ENCODE assay signal across 8 cellular contexts in the genomic region with DNA sequence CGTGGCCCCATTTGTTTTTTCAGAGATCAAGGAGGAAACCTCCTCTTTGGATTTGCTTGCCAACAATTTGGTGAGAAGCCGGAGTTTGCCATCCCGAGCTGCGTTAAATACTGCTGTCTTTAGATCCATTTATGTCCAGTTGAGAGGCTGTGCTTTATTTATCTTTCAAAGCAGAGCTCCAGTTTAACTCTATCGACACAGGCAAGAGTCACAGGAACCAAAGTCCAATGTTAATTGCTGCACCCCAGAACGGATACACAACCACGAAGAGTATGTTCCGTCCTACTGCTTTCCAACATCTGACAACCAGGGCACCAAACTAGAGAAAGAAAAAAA. TPM values are rescaled to one million over a fixed set of nuclear protein-coding genes. Genes with fewer than 3 reads are reported as not detected.
DNase-seq lines count a peak whose midpoint lies in the region; ATAC-seq and TF ChIP-seq lines count a peak whose summit lies in the region.

No MANE protein-coding gene starts in this region.

- H4K20me1 ChIP-seq in neural progenitor cell (ENCODE audit: low read depth): peaks cover 53% of the 10 kb centered on the region

- intact Hi-C loops in Caco-2 (cut with micrococcal nuclease; ENCODE audit: unreplicated experiment): loop anchor here (5.0 kb wide), 3 partner anchors 126 to 299 kb away; a partner anchor contains a TSS

- peaks cover 7% of the 10 kb centered on the region for H3K4me1 Mint-ChIP-seq in Caco-2 (ENCODE audit: low read depth, unreplicated experiment)
- peaks cover 34% of the 10 kb centered on the region for H3K4me1 Mint-ChIP-seq in neural progenitor cell

- POLR2A ChIA-PET in Caco-2 (lab: Charles Lee): interaction anchor here (0.8 kb wide), 1 partner anchor 263 kb away, joined by 3 read pairs; no protein-coding TSS in a partner anchor

- H3K4me1 ChIP-seq in Caco-2 (peaks cover 24% of the 10 kb centered on the region), NT2/D1 (ENCODE audit: insufficient read depth, insufficient read length) (no peaks in the 10 kb centered on the region), endocrine pancreas (ENCODE audit: control insufficient read depth, insufficient read depth, low read length) (peaks cover 18% of the 10 kb centered on the region), neural progenitor cell (peaks cover 33% of the 10 kb centered on the region)

- peak overlapping the region; percentile 97 for H3K27ac ChIP-seq in neural progenitor cell

- H3K27me3 Mint-ChIP-seq in Caco-2 (ENCODE audit: insufficient read depth, unreplicated experiment) (no peaks in the 10 kb centered on the region), neural progenitor cell (ENCODE audit: insufficient read depth, low read depth) (peaks cover 5% of the 10 kb centered on the region)

- no peak overlapping the region for H2AFZ ChIP-seq in neural progenitor cell (replicated peaks)

- CTCF ChIA-PET in Caco-2 (lab: Charles Lee): interaction anchor here (1.0 to 1.8 kb wide), 2 partner anchors 18 to 31 kb away, joined by 3 to 14 read pairs; no protein-coding TSS in a partner anchor

- H3K9ac ChIP-seq in NT2/D1 (ENCODE audit: insufficient read length, low read depth): peak overlapping the region; percentile 79
- H3K9ac ChIP-seq in endocrine pancreas (ENCODE audit: control insufficient read depth, insufficient read depth, low read length): peak overlapping the region; percentile 86
- H3K9ac ChIP-seq in neural progenitor cell: peak overlapping the region; percentile 93

- TF ChIP-seq CTCF in Caco-2 (IDR thresholded peaks at IDR 0.05; ENCODE audit: insufficient read depth in 1 of 2, low read depth in 1 of 2, low read length in 1 of 2, severe bottlenecking in 1 of 2, unreplicated experiment in 1 of 2) (no peak), neural progenitor cell (IDR thresholded peaks at IDR 0.05) (no peak)

- peaks cover 10% of the 10 kb centered on the region for H3K9me3 ChIP-seq in Caco-2
- peaks cover 9% of the 10 kb centered on the region for H3K9me3 ChIP-seq in NT2/D1 (ENCODE audit: insufficient read depth, low read length)
- no peaks in the 10 kb centered on the region for H3K9me3 ChIP-seq in endocrine pancreas (ENCODE audit: control insufficient read depth, low read length)
- H3K9me3 ChIP-seq in neural progenitor cell (ENCODE audit: low read depth): no peaks in the 10 kb centered on the region

- peak overlapping the region; percentile 96 for H3K4me2 ChIP-seq in neural progenitor cell

- peaks cover 21% of the 10 kb centered on the region for H3F3A ChIP-seq in neural progenitor cell (ENCODE audit: low read depth)

- H3K4me3 ChIP-seq in Caco-2 (ENCODE audit: low read depth, low read length): peak overlapping the region; percentile 96
- H3K4me3 ChIP-seq in NT2/D1 (ENCODE audit: insufficient read length, low read depth): peak overlapping the region; percentile 65
- H3K4me3 ChIP-seq in endocrine pancreas (ENCODE audit: control insufficient read depth, insufficient read depth, low read length): peak overlapping the region; percentile 99
- peak overlapping the region; percentile 71 for H3K4me3 ChIP-seq in neural progenitor cell

- BruUV-seq in Caco-2 (replicated peaks; lab: Mats Ljungman, UMichigan): TSS peak; percentile 31

- no peaks in the 10 kb centered on the region; the same call in 1 of the 2 replicates for H3K36me3 ChIP-seq in Caco-2 (ENCODE audit: control insufficient read depth, insufficient read depth, low read length)
- peaks cover 43% of the 10 kb centered on the region for H3K36me3 ChIP-seq in NT2/D1 (ENCODE audit: insufficient read depth, insufficient read length, low read length)
- H3K36me3 ChIP-seq in endocrine pancreas (ENCODE audit: control insufficient read depth, insufficient read depth, low read length): no peaks in the 10 kb centered on the region
- H3K36me3 ChIP-seq in neural progenitor cell: peaks cover 6% of the 10 kb centered on the region

- no peaks in the 10 kb centered on the region for H3K27me3 ChIP-seq in Caco-2 (replicated peaks; ENCODE audit: control insufficient read depth, insufficient read depth, low read length)
- H3K27me3 ChIP-seq in NT2/D1 (ENCODE audit: insufficient read depth, insufficient read length): no peaks in the 10 kb centered on the region
- no peaks in the 10 kb centered on the region for H3K27me3 ChIP-seq in endocrine pancreas (ENCODE audit: control insufficient read depth, insufficient read depth, low read length)
- H3K27me3 ChIP-seq in neural progenitor cell: no peaks in the 10 kb centered on the region

- H3K9me3 Mint-ChIP-seq in Caco-2 (ENCODE audit: unreplicated experiment): no peaks in the 10 kb centered on the region
- H3K9me3 Mint-ChIP-seq in neural progenitor cell: peaks cover 8% of the 10 kb centered on the region

- H3K79me2 ChIP-seq in neural progenitor cell (ENCODE audit: low read depth): peaks cover 60% of the 10 kb centered on the region

- DNase-seq in Caco-2: peak in 1 of 2 experiments; percentile 3
- no peak for DNase-seq in NT2/D1 (ENCODE audit: low read depth, low spot score)
- DNase-seq in neural progenitor cell (ENCODE audit: low spot score): peak; percentile 10
- no peak for DNase-seq in activated effector memory CD4-positive, alpha-beta T cell treated with anti-CD3 and anti-CD28 coated beads, Interleukin-2, amount 50 U/mL, for 16 hours

- H3K27ac Mint-ChIP-seq in Caco-2 (ENCODE audit: unreplicated experiment): peak overlapping the region; percentile 93
- H3K27ac Mint-ChIP-seq in neural progenitor cell: peak overlapping the region; percentile 98

- H3K4me3 Mint-ChIP-seq in Caco-2 (ENCODE audit: unreplicated experiment): peak overlapping the region; percentile 80
- H3K4me3 Mint-ChIP-seq in neural progenitor cell: peak overlapping the region; percentile 99

- ATAC-seq in GM18511 (IDR thresholded peaks at IDR 0.05; ENCODE audit: unreplicated experiment): no peak
- ATAC-seq in GM19455 (IDR thresholded peaks at IDR 0.05; ENCODE audit: unreplicated experiment): no peak
- ATAC-seq in GM21737 (IDR thresholded peaks at IDR 0.05; ENCODE audit: unreplicated experiment): no peak

- H3K36me3 Mint-ChIP-seq in Caco-2 (ENCODE audit: insufficient read depth, unreplicated experiment): peaks cover 66% of the 10 kb centered on the region
- peaks cover 34% of the 10 kb centered on the region for H3K36me3 Mint-ChIP-seq in neural progenitor cell

RNA-seq across cellular contexts. Expression of a gene that starts 1.2 kb away (rescaled TPM):
- total RNA-seq in Caco-2 (2022) (11.1 and 11.8 TPM in 2 replicates), neural progenitor cell (ENCODE audit: low replicate concordance) (20.2 and 28.7 TPM in 2 replicates)

RNA-seq across cellular contexts. Expression of a gene that starts 58.9 kb away (rescaled TPM):
- total RNA-seq in Caco-2 (2022): 0.91 TPM in 2 replicates
- 0.03 TPM in 1 of 2 replicates, not detected in the other for total RNA-seq in neural progenitor cell (ENCODE audit: low replicate concordance)
